ENCODE assay signal across 9 cellular contexts in genomic region chr17:7997186-7997585, GRCh38. TPM values are rescaled to one million over a fixed set of nuclear protein-coding genes. Genes with fewer than 3 reads are reported as not detected.
DNase-seq lines count a peak whose midpoint lies in the region; ATAC-seq and TF ChIP-seq lines count a peak whose summit lies in the region.
"Had no signal": no experiment of that assay in that cellular context is flagged by ENCODE, and none has a peak within 500 bp of the region (broad histone marks: within the 10 kb centered on the region; RNA-seq: fewer than 3 reads in every experiment).

No MANE protein-coding gene starts in this region.

- no peaks in the 10 kb centered on the region for H3K36me3 ChIP-seq in CD8-positive, alpha-beta T cell (ENCODE audit: insufficient read depth, low read length)
- H3K36me3 ChIP-seq in ovary = no peaks in the 10 kb centered on the region

- H3K36me3 Mint-ChIP-seq in CD8-positive, alpha-beta T cell = no peaks in the 10 kb centered on the region
- peaks cover 8% of the 10 kb centered on the region for H3K36me3 Mint-ChIP-seq in T-helper 17 cell (ENCODE audit: low read depth)

- intact Hi-C loops in CD8-positive, alpha-beta T cell (cut with DNase I, micrococcal nuclease) = no loop called here
- intact Hi-C loops in ovary (cut with DNase I) = no loop called here

- H3K27ac ChIP-seq in CD8-positive, alpha-beta T cell (ENCODE audit: low read depth, low read length) = no peak overlapping the region
- no peak overlapping the region for H3K27ac ChIP-seq in ovary

- POLR2A ChIA-PET in CD8-positive, alpha-beta T cell (lab: Charles Lee) = no interaction called here

- H3K4me3 Mint-ChIP-seq in CD8-positive, alpha-beta T cell = no peak overlapping the region
- no peak overlapping the region for H3K4me3 Mint-ChIP-seq in T-helper 17 cell
- H3K4me3 Mint-ChIP-seq: dendritic cell treated with granulocyte-macrophage colony-stimulating factor and Interleukin-4, amounts not matched to agents 40 ng/mL and 50 ng/mL, for 4 days had no signal

- peak; percentile 25 for TF ChIP-seq CTCF in CD8-positive, alpha-beta T cell (IDR thresholded peaks at IDR 0.05)
- TF ChIP-seq CTCF in fibroblast of pulmonary artery (IDR thresholded peaks at IDR 0.05; ENCODE audit: low read length, missing control alignments) (peak; percentile 56), ovary (IDR thresholded peaks at IDR 0.05) (no peak)

- H3K4me3 ChIP-seq in CD8-positive, alpha-beta T cell (ENCODE audit: low read depth, low read length) = no peak overlapping the region
- H3K4me3 ChIP-seq in fibroblast of pulmonary artery (replicated peaks; ENCODE audit: low read depth, low read length) (no peak overlapping the region), ovary (no peak overlapping the region)

- in situ Hi-C loops in KBM-7 (cut with MboI; ENCODE audit: low pct_unique_long_range_greater_than_20kb, low sequenced_read_pairs) = no loop called here

- TF ChIP-seq POLR2A in ovary (IDR thresholded peaks at IDR 0.05) = no peak

- peak; percentile 59 for ATAC-seq in CD8-positive, alpha-beta T cell
- ATAC-seq in T-helper 17 cell = peak; percentile 60
- no peak for ATAC-seq in HG02678 (IDR thresholded peaks at IDR 0.05; ENCODE audit: unreplicated experiment)
- no peak for ATAC-seq in GM18870 (IDR thresholded peaks at IDR 0.05; ENCODE audit: unreplicated experiment)

- H3K27ac Mint-ChIP-seq in CD8-positive, alpha-beta T cell = no peak overlapping the region
- no peak overlapping the region for H3K27ac Mint-ChIP-seq in T-helper 17 cell
- H3K27ac Mint-ChIP-seq: dendritic cell treated with granulocyte-macrophage colony-stimulating factor and Interleukin-4, amounts not matched to agents 40 ng/mL and 50 ng/mL, for 4 days had no signal

- peaks cover 4% of the 10 kb centered on the region for H3K4me1 ChIP-seq in CD8-positive, alpha-beta T cell (ENCODE audit: insufficient read depth, low read length)
- no peaks in the 10 kb centered on the region for H3K4me1 ChIP-seq in ovary (ENCODE audit: insufficient read depth)

- no peaks in the 10 kb centered on the region for H3K9me3 ChIP-seq in CD8-positive, alpha-beta T cell (ENCODE audit: low read length)
- H3K9me3 ChIP-seq in T-helper 17 cell (ENCODE audit: control insufficient read depth, low read length, poor library complexity, severe bottlenecking) = no peaks in the 10 kb centered on the region
- H3K9me3 ChIP-seq in ovary = no peaks in the 10 kb centered on the region

- CTCF ChIA-PET in CD8-positive, alpha-beta T cell (lab: Charles Lee) = interaction anchor here (0.7 to 2.3 kb wide), 8 partner anchors 7 to 254 kb away, joined by 3 to 10 read pairs (median 4); no protein-coding TSS in a partner anchor

- peaks cover 5% of the 10 kb centered on the region for H3K4me1 Mint-ChIP-seq in CD8-positive, alpha-beta T cell (ENCODE audit: low read depth)
- peaks cover 6% of the 10 kb centered on the region for H3K4me1 Mint-ChIP-seq in T-helper 17 cell

- 7 to 15% (median 15%) methylated on average over 5 of the region's 5 CpGs for WGBS in ovary, 3 donors

- no peaks in the 10 kb centered on the region for H3K9me3 Mint-ChIP-seq in CD8-positive, alpha-beta T cell
- H3K9me3 Mint-ChIP-seq: dendritic cell treated with granulocyte-macrophage colony-stimulating factor and Interleukin-4, amounts not matched to agents 40 ng/mL and 50 ng/mL, for 4 days had no signal

- H3K27me3 Mint-ChIP-seq in CD8-positive, alpha-beta T cell (ENCODE audit: low read depth) = peaks cover 28% of the 10 kb centered on the region
- peaks cover 27% of the 10 kb centered on the region for H3K27me3 Mint-ChIP-seq in T-helper 17 cell

- peak in 3 of 7 experiments; percentile 17 to 47 (median 29) for DNase-seq in CD8-positive, alpha-beta T cell
- DNase-seq in KBM-7 = peak; percentile 66
- no peak for DNase-seq in T-helper 17 cell
- peak; percentile 51 for DNase-seq in fibroblast of pulmonary artery (ENCODE audit: low read depth)
- DNase-seq in stimulated activated CD4-positive, alpha-beta T cell treated with anti-CD3 and anti-CD28 coated beads, Interleukin-4, amount 100 ng/mL, for 24 hours = peak; percentile 27
- no peak for DNase-seq in ovary

- H3K27me3 ChIP-seq in CD8-positive, alpha-beta T cell (ENCODE audit: insufficient read depth, low read length) = peaks cover 7% of the 10 kb centered on the region
- H3K27me3 ChIP-seq in ovary = no peaks in the 10 kb centered on the region

- TF ChIP-seq EP300 in ovary (IDR thresholded peaks at IDR 0.05) = no peak

RNA-seq across cellular contexts. Expression of gene GUCY2D, which starts 5.2 kb away (rescaled TPM):
- total RNA-seq in CD8-positive, alpha-beta T cell = not detected
- total RNA-seq in T-helper 17 cell (under 1 TPM in 1 of 2 donors, not detected in 1; 0.08 TPM), ovary (under 1 TPM in 2 of 7 donors, not detected in 5; 0.05 to 0.42 TPM)
- under 1 TPM in 1 of 2 donors, not detected in 1; 0.10 TPM for polyA plus RNA-seq in ovary

RNA-seq across cellular contexts. Expression of gene ALOX15B, which starts 41.7 kb away (rescaled TPM):
- not detected for total RNA-seq in CD8-positive, alpha-beta T cell
- total RNA-seq in T-helper 17 cell (not detected), ovary (10 to 100 TPM in 1 of 7 donors, 1 to 10 TPM in 1, under 1 TPM in 4, not detected in 1; 0.23 to 14.9 (median 0.78) TPM)
- under 1 TPM; 0.25 to 0.88 TPM for polyA plus RNA-seq in ovary

Comparison
In these comparisons a context has a peak if more than half of its experiments do, and no peak if none do; other contexts are left out.
1. ATAC-seq: peak in CD8-positive, alpha-beta T cell (single experiment) and T-helper 17 cell (single experiment); none in HG02678 (single experiment) and GM18870 (single experiment).
2. DNase-seq: peak in KBM-7 (single experiment), fibroblast of pulmonary artery (single experiment) and stimulated activated CD4-positive, alpha-beta T cell treated with anti-CD3 and anti-CD28 coated beads, Interleukin-4, amount 100 ng/mL, for 24 hours (single experiment); none in T-helper 17 cell (0 of 3) and ovary (0 of 5).
3. CTCF ChIP-seq: peak in CD8-positive, alpha-beta T cell (single experiment) and fibroblast of pulmonary artery (single experiment); none in ovary (0 of 3).